24 cellular contexts compared by ENCODE assay signal in the genomic region with DNA sequence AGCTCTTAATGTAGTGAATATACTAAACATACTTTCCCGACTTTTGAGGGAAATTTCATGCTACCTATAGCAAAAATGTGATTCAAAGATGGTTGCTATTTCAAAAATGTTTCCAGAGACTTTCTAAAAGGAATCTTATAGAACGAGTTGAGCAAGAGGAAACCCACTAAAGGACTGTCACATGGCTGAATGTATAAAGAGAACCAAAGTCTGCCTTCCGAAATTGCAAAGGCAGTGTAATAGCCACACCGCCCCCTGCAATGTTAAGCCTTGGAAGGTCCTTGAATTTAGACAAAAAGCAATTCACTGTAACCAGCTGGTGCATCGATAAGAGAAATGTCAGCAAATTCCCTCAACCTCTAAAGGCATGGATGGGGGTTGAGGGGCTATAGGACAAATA.
"Had no signal": no experiment of that assay in that cellular context is flagged by ENCODE, and none has a peak within 500 bp of the region (broad histone marks: within the 10 kb centered on the region; RNA-seq: fewer than 3 reads in every experiment).

No MANE protein-coding gene starts in this region.

- H3K36me3 Mint-ChIP-seq: naive thymus-derived CD4-positive, alpha-beta T cell; stimulated activated memory B cell treated with anti-CD40 and anti-IgM and Interleukin-4, amounts not matched to agents 10 μg/mL and 1 μg/mL and 100 μg/mL, for 72 hours had no signal

- ATAC-seq: effector memory CD8-positive, alpha-beta T cell; gastrocnemius medialis; left cardiac atrium; left lung; naive thymus-derived CD4-positive, alpha-beta T cell; psoas muscle; right cardiac atrium; stimulated activated memory B cell treated with anti-CD40 and anti-IgM and Interleukin-4, amounts not matched to agents 10 μg/mL and 1 μg/mL and 100 μg/mL, for 72 hours; stimulated activated naive CD8-positive, alpha-beta T cell treated with anti-CD3 and anti-CD28 coated beads, Interleukin-15, Interleukin-2, amounts not matched to agents 100 U/mL and 50 U/mL, for 24 hours had no signal

- H3K4me3 ChIP-seq: gastrocnemius medialis, left lung, ovary, psoas muscle, skin epidermis, spleen, testis, tibial artery, upper lobe of left lung had no signal

- H3K27me3 Mint-ChIP-seq: effector memory CD8-positive, alpha-beta T cell; stimulated activated memory B cell treated with anti-CD40 and anti-IgM and Interleukin-4, amounts not matched to agents 10 μg/mL and 1 μg/mL and 100 μg/mL, for 72 hours had no signal

- H3K36me3 ChIP-seq: gastrocnemius medialis, left lung, ovary, spleen, tibial artery, upper lobe of left lung had no signal

- H3K4me1 Mint-ChIP-seq: naive thymus-derived CD4-positive, alpha-beta T cell; nephron; stimulated activated memory B cell treated with anti-CD40 and anti-IgM and Interleukin-4, amounts not matched to agents 10 μg/mL and 1 μg/mL and 100 μg/mL, for 72 hours had no signal

- DNase-seq: cortex of kidney; effector memory CD8-positive, alpha-beta T cell; gastrocnemius medialis; head of caudate nucleus; left cardiac atrium; left lung; mesenchymal stem cell; midbrain; naive thymus-derived CD4-positive, alpha-beta T cell; occipital lobe; ovary; posterior cingulate gyrus; psoas muscle; right cardiac atrium; spleen; stimulated activated CD4-positive, alpha-beta T cell treated with anti-CD3 and anti-CD28 coated beads, Interleukin-4, amount 100 ng/mL, for 4 hours; stimulated activated naive CD8-positive, alpha-beta T cell treated with anti-CD3 and anti-CD28 coated beads, Interleukin-15, Interleukin-2, amounts not matched to agents 100 U/mL and 50 U/mL, for 24 hours; substantia nigra; testis; tibial artery; upper lobe of left lung had no signal

- H3K4me1 ChIP-seq: gastrocnemius medialis, left lung, psoas muscle, spleen, testis, tibial artery, upper lobe of left lung had no signal

- H3K27ac ChIP-seq: gastrocnemius medialis, left lung, ovary, psoas muscle, skin epidermis, spleen, testis, tibial artery, upper lobe of left lung had no signal

- H3K4me3 Mint-ChIP-seq: effector memory CD8-positive, alpha-beta T cell; naive thymus-derived CD4-positive, alpha-beta T cell; nephron; stimulated activated memory B cell treated with anti-CD40 and anti-IgM and Interleukin-4, amounts not matched to agents 10 μg/mL and 1 μg/mL and 100 μg/mL, for 72 hours had no signal

- H3K9me3 ChIP-seq: gastrocnemius medialis, left lung, ovary, psoas muscle, spleen, testis, tibial artery, upper lobe of left lung had no signal

- H3K27ac Mint-ChIP-seq: effector memory CD8-positive, alpha-beta T cell; naive thymus-derived CD4-positive, alpha-beta T cell; nephron; stimulated activated memory B cell treated with anti-CD40 and anti-IgM and Interleukin-4, amounts not matched to agents 10 μg/mL and 1 μg/mL and 100 μg/mL, for 72 hours had no signal

- H3K9me3 Mint-ChIP-seq: nephron; stimulated activated memory B cell treated with anti-CD40 and anti-IgM and Interleukin-4, amounts not matched to agents 10 μg/mL and 1 μg/mL and 100 μg/mL, for 72 hours had no signal

- H3K27me3 ChIP-seq: gastrocnemius medialis, left lung, ovary, spleen, testis, tibial artery, upper lobe of left lung had no signal
